In genomic region chr12:2795291-2796186, GRCh38 we compare ENCODE assay signal across 8 cellular contexts. TPM values are rescaled to one million over a fixed set of nuclear protein-coding genes. Genes with fewer than 3 reads are reported as not detected.
DNase-seq lines count a peak whose midpoint lies in the region; ATAC-seq and TF ChIP-seq lines count a peak whose summit lies in the region.

No MANE protein-coding gene starts in this region.

- H3K27me3 Mint-ChIP-seq in activated CD4-positive, alpha-beta T cell treated with anti-CD3 and anti-CD28 coated beads, Interleukin-2, amount 10 ng/mL, durations not matched to agents 7 days and 5 days, result peaks cover 5% of the 10 kb centered on the region

- H3K36me3 Mint-ChIP-seq in activated CD4-positive, alpha-beta T cell treated with anti-CD3 and anti-CD28 coated beads, Interleukin-2, amount 10 ng/mL, durations not matched to agents 7 days and 5 days (ENCODE audit: low read depth), result peaks cover 33% of the 10 kb centered on the region

- TF ChIP-seq CTCF in lower leg skin (IDR thresholded peaks at IDR 0.05), result no peak

- H3K4me1 Mint-ChIP-seq in activated CD4-positive, alpha-beta T cell treated with anti-CD3 and anti-CD28 coated beads, Interleukin-2, amount 10 ng/mL, durations not matched to agents 7 days and 5 days, result peaks cover 20% of the 10 kb centered on the region

- peak overlapping the region; percentile 89 for H3K4me3 Mint-ChIP-seq in activated CD4-positive, alpha-beta T cell treated with anti-CD3 and anti-CD28 coated beads, Interleukin-2, amount 10 ng/mL, durations not matched to agents 7 days and 5 days

- H3K4me3 ChIP-seq in lower leg skin (ENCODE audit: low read depth, poor library complexity, severe bottlenecking), result peak overlapping the region; percentile 74

- CTCF ChIA-PET in activated CD4-positive, alpha-beta T cell treated with anti-CD3 and anti-CD28 coated beads, Interleukin-2, amount 10 ng/mL, durations not matched to agents 7 days and 5 days (lab: Charles Lee), result interaction anchor here (0.8 to 1.2 kb wide), 5 partner anchors 9 to 114 kb away, joined by 3 to 8 read pairs (median 3); no protein-coding TSS in a partner anchor

- intact Hi-C loops in lower leg skin (cut with DNase I; ENCODE audit: low total_unique reads), result no loop called here

- peak overlapping the region; percentile 90 for H3K27ac Mint-ChIP-seq in activated CD4-positive, alpha-beta T cell treated with anti-CD3 and anti-CD28 coated beads, Interleukin-2, amount 10 ng/mL, durations not matched to agents 7 days and 5 days

- TF ChIP-seq POLR2A in lower leg skin (IDR thresholded peaks at IDR 0.05), result peak in 1 of 2 donors; percentile 7

- DNase-seq in NK-92 treated with Interleukin-12 subunit alpha and Interleukin-12 subunit beta, amount 100 ng/mL, for 24 hours (lab: John Stamatoyannopoulos, UW), result peak; percentile 41
- no peak for DNase-seq in NK-92 (lab: John Stamatoyannopoulos, UW; ENCODE audit: unreplicated experiment)
- DNase-seq in NCI-H2107 (lab: John Stamatoyannopoulos, UW), result peak; percentile 41
- DNase-seq in activated CD4-positive, alpha-beta T cell treated with anti-CD3 and anti-CD28 coated beads, Interleukin-2, amount 10 ng/mL, durations not matched to agents 7 days and 5 days, result peak; percentile 73
- peak; percentile 68 for DNase-seq in dermis blood vessel endothelial cell
- DNase-seq in lower leg skin (ENCODE audit: low spot score in 2 of 2), result peak; percentile 60 to 93
- peak; percentile 69 to 78 for DNase-seq in stimulated activated CD4-positive, alpha-beta T cell treated with anti-CD3 and anti-CD28 coated beads, Interleukin-4, amount 100 ng/mL, for 4 hours

- no peaks in the 10 kb centered on the region for H3K9me3 Mint-ChIP-seq in activated CD4-positive, alpha-beta T cell treated with anti-CD3 and anti-CD28 coated beads, Interleukin-2, amount 10 ng/mL, durations not matched to agents 7 days and 5 days

- WGBS in lower leg skin, 2 donors, result 0% methylated on average over 3 to 29 of the region's 111 CpGs

- POLR2A ChIA-PET in activated CD4-positive, alpha-beta T cell treated with anti-CD3 and anti-CD28 coated beads, Interleukin-2, amount 10 ng/mL, durations not matched to agents 7 days and 5 days (lab: Charles Lee), result interaction anchor here (0.9 kb wide), 1 partner anchor 18 kb away, joined by 3 read pairs; no protein-coding TSS in a partner anchor

- peak; percentile 71 for ATAC-seq in HG02852 (IDR thresholded peaks at IDR 0.05; ENCODE audit: unreplicated experiment)

RNA-seq across cellular contexts. Expression of gene FKBP4, which starts 0.8 kb away (rescaled TPM):
- 10 to 100 TPM; 47.2 to 68.2 TPM for total RNA-seq in activated CD4-positive, alpha-beta T cell treated with anti-CD3 and anti-CD28 coated beads, Interleukin-2, amount 10 ng/mL, durations not matched to agents 7 days and 5 days
- total RNA-seq in dermis blood vessel endothelial cell (47.5 and 72.3 TPM in 2 replicates), lower leg skin (10 to 100 TPM; 43.1 to 65.0 (median 50.2) TPM)

RNA-seq across cellular contexts. Expression of gene ITFG2, which starts 16.9 kb away (rescaled TPM):
- total RNA-seq in activated CD4-positive, alpha-beta T cell treated with anti-CD3 and anti-CD28 coated beads, Interleukin-2, amount 10 ng/mL, durations not matched to agents 7 days and 5 days, result 10 to 100 TPM; 43.5 to 48.2 TPM
- total RNA-seq in dermis blood vessel endothelial cell (17.2 and 19.7 TPM in 2 replicates), lower leg skin (10 to 100 TPM; 13.9 to 36.1 (median 27.5) TPM)

RNA-seq across cellular contexts. Expression of gene NRIP2, which starts 39.3 kb away (rescaled TPM):
- total RNA-seq in activated CD4-positive, alpha-beta T cell treated with anti-CD3 and anti-CD28 coated beads, Interleukin-2, amount 10 ng/mL, durations not matched to agents 7 days and 5 days, result not detected
- total RNA-seq in dermis blood vessel endothelial cell, result not detected in 2 replicates
- 1 to 10 TPM in 2 of 4 donors, under 1 TPM in 2; 0.17 to 1.9 (median 0.79) TPM for total RNA-seq in lower leg skin
